14 cellular contexts compared by ENCODE assay signal in the genomic region with DNA sequence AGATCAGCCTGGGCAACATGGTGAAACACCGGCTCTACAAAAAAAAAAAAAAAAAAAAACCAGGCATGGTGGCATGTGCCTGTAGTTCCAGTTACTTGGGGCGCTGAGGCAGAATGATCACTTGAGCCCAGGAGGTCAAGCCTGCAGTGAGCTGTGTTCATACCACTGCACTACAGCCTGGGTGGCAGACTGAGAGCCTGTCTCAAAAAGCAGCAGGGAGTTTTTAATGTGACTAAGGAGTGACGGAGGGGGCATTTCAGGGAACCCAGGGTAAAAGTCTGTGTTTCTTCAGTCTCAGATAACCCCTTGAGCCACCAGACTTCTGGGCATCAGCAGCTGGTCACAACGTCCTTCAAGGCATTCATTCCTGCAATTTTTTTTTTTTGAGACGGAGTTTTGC. TPM values are rescaled to one million over a fixed set of nuclear protein-coding genes. Genes with fewer than 3 reads are reported as not detected.
DNase-seq lines count a peak whose midpoint lies in the region; ATAC-seq, FAIRE-seq and TF ChIP-seq lines count a peak whose summit lies in the region.
"Had no signal": no experiment of that assay in that cellular context is flagged by ENCODE, and none has a peak within 500 bp of the region (broad histone marks: within the 10 kb centered on the region; RNA-seq: fewer than 3 reads in every experiment).

No MANE protein-coding gene starts in this region.

- FAIRE-seq in astrocyte (lab: Jason Lieb, UNC): no peak
- FAIRE-seq: keratinocyte had no signal

- no peak for ATAC-seq in natural killer cell
- ATAC-seq in HG03469 (IDR thresholded peaks at IDR 0.05; ENCODE audit: unreplicated experiment): no peak

- peaks cover 26 to 72% (median 46%) of the 10 kb centered on the region in 10 experiments for H3K4me1 ChIP-seq in BLaER1 treated with 17β-estradiol and CSF1 and Interleukin-3, amounts not matched to agents 10 nM and 100 nM
- peaks cover 27% of the 10 kb centered on the region for H3K4me1 ChIP-seq in astrocyte (ENCODE audit: insufficient read depth, low read length)

- H3K4me2 ChIP-seq in BLaER1 treated with 17β-estradiol and CSF1 and Interleukin-3, amounts not matched to agents 10 nM and 100 nM: peak overlapping the region in 9 of 11 experiments; percentile 87 to 99 (median 95); a peak in 17 of 22 replicates
- H3K4me2 ChIP-seq in astrocyte (ENCODE audit: low read length): peak overlapping the region; percentile 39

- H3K36me3 ChIP-seq in BLaER1 treated with 17β-estradiol and CSF1 and Interleukin-3, amounts not matched to agents 10 nM and 100 nM: peaks cover 23 to 59% (median 44%) of the 10 kb centered on the region in 11 experiments
- H3K36me3 ChIP-seq in astrocyte (ENCODE audit: insufficient read depth, low read length): no peaks in the 10 kb centered on the region

- H3K4me3 Mint-ChIP-seq in astrocyte (ENCODE audit: unreplicated experiment) (peak overlapping the region; percentile 8), natural killer cell (no peak overlapping the region)

- H3K36me3 Mint-ChIP-seq in astrocyte (ENCODE audit: low read depth, unreplicated experiment) (peaks cover 2% of the 10 kb centered on the region), natural killer cell (no peaks in the 10 kb centered on the region)

- TF ChIP-seq CTCF in HL-60 (IDR thresholded peaks at IDR 0.05; ENCODE audit: insufficient read depth, low read length) (no peak), astrocyte (IDR thresholded peaks at IDR 0.05; ENCODE audit: insufficient read depth, low read depth, low read length) (no peak), natural killer cell (IDR thresholded peaks at IDR 0.05) (no peak)

- H2AFZ ChIP-seq in astrocyte (ENCODE audit: low read depth, low read length): no peak overlapping the region
- H2AFZ ChIP-seq: PC-9 had no signal

- H3K9me3 Mint-ChIP-seq in astrocyte (ENCODE audit: unreplicated experiment) (no peaks in the 10 kb centered on the region), natural killer cell (no peaks in the 10 kb centered on the region)
- H3K9me3 Mint-ChIP-seq: nephron progenitor cell had no signal

- H3K27me3 Mint-ChIP-seq in astrocyte (ENCODE audit: low read depth, unreplicated experiment): no peaks in the 10 kb centered on the region
- H3K27me3 Mint-ChIP-seq in natural killer cell (ENCODE audit: low read depth in 2 of 2): no peaks in the 10 kb centered on the region

- H3K9me3 ChIP-seq in BLaER1 treated with 17β-estradiol and CSF1 and Interleukin-3, amounts not matched to agents 10 nM and 100 nM (replicated peaks in 1 of 11): no peaks in the 10 kb centered on the region
- H3K9me3 ChIP-seq in astrocyte (ENCODE audit: insufficient read depth, low read depth, low read length): no peaks in the 10 kb centered on the region

- H3K4me1 Mint-ChIP-seq in astrocyte (ENCODE audit: low read depth, unreplicated experiment) (peaks cover 31% of the 10 kb centered on the region), natural killer cell (peaks cover 20 to 23% of the 10 kb centered on the region in 2 donors)

- peak overlapping the region in 10 of 11 experiments; percentile 19 to 63 (median 42); a peak in 13 of 22 replicates for H3K9ac ChIP-seq in BLaER1 treated with 17β-estradiol and CSF1 and Interleukin-3, amounts not matched to agents 10 nM and 100 nM
- no peak overlapping the region for H3K9ac ChIP-seq in astrocyte (ENCODE audit: low read length)

- peaks cover 0 to 5% (median 0%) of the 10 kb centered on the region in 11 experiments; a peak in 4 of 22 replicates for H4K20me1 ChIP-seq in BLaER1 treated with 17β-estradiol and CSF1 and Interleukin-3, amounts not matched to agents 10 nM and 100 nM
- H4K20me1 ChIP-seq in astrocyte (ENCODE audit: insufficient read depth, low read length): no peaks in the 10 kb centered on the region

- H3K79me2 ChIP-seq in astrocyte (ENCODE audit: insufficient read depth, low read length): no peaks in the 10 kb centered on the region

- H3K27ac Mint-ChIP-seq in astrocyte (ENCODE audit: unreplicated experiment) (peak overlapping the region; percentile 77), natural killer cell (peak overlapping the region; percentile 75 to 88)
- H3K27ac Mint-ChIP-seq: nephron progenitor cell had no signal

- H3K27ac ChIP-seq in BLaER1 treated with 17β-estradiol and CSF1 and Interleukin-3, amounts not matched to agents 10 nM and 100 nM: peak overlapping the region in 10 of 11 experiments; percentile 54 to 95 (median 82); a peak in 19 of 22 replicates
- H3K27ac ChIP-seq in HL-60 (replicated peaks) (peak overlapping the region; percentile 41; the same call in 1 of the 2 replicates), astrocyte (ENCODE audit: low read depth, low read length) (peak overlapping the region; percentile 15)
- H3K27ac ChIP-seq: PC-9 had no signal

- DNase-seq in HL-60 (ENCODE audit: low read depth in 1 of 2, low spot score in 1 of 2) (no peak), astrocyte (ENCODE audit: low read depth) (no peak), natural killer cell (no peak), NCI-H510A (lab: John Stamatoyannopoulos, UW) (no peak), germinal center (ENCODE audit: low spot score) (no peak)
- DNase-seq in stimulated activated CD4-positive, alpha-beta T cell treated with anti-CD3 and anti-CD28 coated beads, Interleukin-12 subunit alpha, Interleukin-12 subunit beta, amount 100 ng/mL, for 4 hours: no peak
- DNase-seq: COR-L47, KBM-7, nephron progenitor cell had no signal

- no peaks in the 10 kb centered on the region for H3K27me3 ChIP-seq in BLaER1 treated with 17β-estradiol and CSF1 and Interleukin-3, amounts not matched to agents 10 nM and 100 nM
- H3K27me3 ChIP-seq in HL-60 (ENCODE audit: insufficient read depth, poor library complexity, severe bottlenecking) (no peaks in the 10 kb centered on the region), astrocyte (ENCODE audit: insufficient read depth, low read length) (no peaks in the 10 kb centered on the region)

- intact Hi-C loops in natural killer cell (cut with micrococcal nuclease): no loop called here

- H3K4me3 ChIP-seq in BLaER1 treated with 17β-estradiol and CSF1 and Interleukin-3, amounts not matched to agents 10 nM and 100 nM: no peak overlapping the region
- H3K4me3 ChIP-seq in HL-60 (replicated peaks; ENCODE audit: insufficient read depth, low read length) (no peak overlapping the region), astrocyte (ENCODE audit: insufficient read depth, low read depth, low read length) (no peak overlapping the region)
- H3K4me3 ChIP-seq: PC-9 had no signal

RNA-seq across cellular contexts. Expression of gene C10orf95, which starts 2.2 kb away (rescaled TPM):
- total RNA-seq in astrocyte (0.19 and 0.20 TPM in 2 replicates), natural killer cell (under 1 TPM; 0.25 to 0.41 (median 0.35) TPM)
- total RNA-seq: H4 had no signal

RNA-seq across cellular contexts. Expression of gene CUEDC2, which starts 21.1 kb away (rescaled TPM):
- total RNA-seq in astrocyte (46.9 and 49.1 TPM in 2 replicates), natural killer cell (10 to 100 TPM; 35.0 to 43.0 (median 37.7) TPM)

RNA-seq across cellular contexts. Expression of gene FBXL15, which starts 32.9 kb away (rescaled TPM):
- total RNA-seq in astrocyte: 8.6 and 11.0 TPM in 2 replicates
- total RNA-seq in natural killer cell: 10 to 100 TPM; 15.2 to 17.4 (median 15.5) TPM

RNA-seq across cellular contexts. Expression of gene PSD, which starts 34.9 kb away (rescaled TPM):
- total RNA-seq in astrocyte: 8.8 and 11.7 TPM in 2 replicates
- 1 to 10 TPM; 1.9 to 2.4 (median 2.1) TPM for total RNA-seq in natural killer cell

RNA-seq across cellular contexts. Expression of gene ACTR1A, which starts 49.0 kb away (rescaled TPM):
- total RNA-seq in astrocyte (145 and 155 TPM in 2 replicates), natural killer cell (100 to 1,000 TPM; 101 to 129 (median 110) TPM)

Comparison
In these comparisons a context has a peak if more than half of its experiments do, and no peak if none do; other contexts are left out.
1. H3K27ac ChIP-seq: peak in every context shown above with its lines; median percentile 82 in BLaER1 treated with 17β-estradiol and CSF1 and Interleukin-3, amounts not matched to agents 10 nM and 100 nM; 41 in HL-60; 15 in astrocyte.